In the genomic region with DNA sequence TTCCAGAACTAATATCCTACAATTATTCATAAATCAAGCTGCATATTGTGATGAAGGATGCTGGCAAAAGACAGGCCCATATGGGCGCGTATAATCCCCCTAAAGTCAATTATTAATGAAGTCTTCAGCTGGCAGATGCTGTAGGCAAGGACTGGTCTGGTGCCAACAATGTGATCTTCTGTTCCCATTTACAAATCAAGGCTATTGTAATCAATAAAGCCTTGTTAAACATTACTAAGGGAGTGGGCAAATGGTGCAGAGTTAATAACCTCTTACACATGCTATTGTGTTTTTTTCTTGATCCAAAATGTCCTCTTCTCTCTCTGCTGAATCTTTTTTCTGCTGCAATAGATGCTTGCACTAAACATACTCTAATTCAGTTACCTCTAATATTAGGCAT, we compare ENCODE assay signal across 26 cellular contexts.
DNase-seq lines count a peak whose midpoint lies in the region; ATAC-seq and TF ChIP-seq lines count a peak whose summit lies in the region.
"Had no signal": no experiment of that assay in that cellular context is flagged by ENCODE, and none has a peak within 500 bp of the region (broad histone marks: within the 10 kb centered on the region; RNA-seq: fewer than 3 reads in every experiment).

No MANE protein-coding gene starts in this region.

- H3K4me1 Mint-ChIP-seq in nephron, result peaks cover 18% of the 10 kb centered on the region
- H3K4me1 Mint-ChIP-seq: CD4-positive, alpha-beta memory T cell; stimulated activated naive CD8-positive, alpha-beta T cell treated with anti-CD3 and anti-CD28 coated beads, Interleukin-15, amount 100 ng/mL, for 72 hours had no signal

- peaks cover 3% of the 10 kb centered on the region for H3K36me3 Mint-ChIP-seq in nephron (ENCODE audit: low read depth)
- H3K36me3 Mint-ChIP-seq: CD4-positive, alpha-beta memory T cell had no signal

- peak overlapping the region; percentile 39 to 57 (median 48) for H3K27ac Mint-ChIP-seq in nephron
- H3K27ac Mint-ChIP-seq: stimulated activated naive CD8-positive, alpha-beta T cell treated with anti-CD3 and anti-CD28 coated beads, Interleukin-15, amount 100 ng/mL, for 72 hours had no signal

- peaks cover 3% of the 10 kb centered on the region for H3K27me3 Mint-ChIP-seq in nephron (ENCODE audit: low read depth)
- H3K27me3 Mint-ChIP-seq: stimulated activated naive CD8-positive, alpha-beta T cell treated with anti-CD3 and anti-CD28 coated beads, Interleukin-15, amount 100 ng/mL, for 72 hours had no signal

- ATAC-seq in GM19023 (IDR thresholded peaks at IDR 0.05; ENCODE audit: unreplicated experiment), result no peak
- no peak for ATAC-seq in HG02642 (IDR thresholded peaks at IDR 0.05; ENCODE audit: poor library complexity, unreplicated experiment)
- ATAC-seq: A549; activated T-cell treated with anti-CD3 and anti-CD28 coated beads, Interleukin-2, amount 50 U/mL, for 4 hours; left lung; psoas muscle; stimulated activated naive CD8-positive, alpha-beta T cell treated with anti-CD3 and anti-CD28 coated beads, Interleukin-15, amount 100 ng/mL, for 72 hours had no signal

- DNase-seq in D341Med (ENCODE audit: low spot score) (peak; percentile 70), NCI-H146 treated with DMSO at 0.1 percent for 48 hours (lab: John Stamatoyannopoulos, UW; ENCODE audit: unreplicated experiment) (peak; percentile 74), NCI-H82 (lab: John Stamatoyannopoulos, UW) (peak; percentile 93), cerebellum (ENCODE audit: low spot score) (no peak)
- no peak for DNase-seq in activated CD4-positive, alpha-beta T cell treated with anti-CD3 and anti-CD28 coated beads for 48 hours
- DNase-seq: activated CD4-positive, alpha-beta T cell treated with anti-CD3 and anti-CD28 coated beads, Interleukin-2, amount 50 U/mL, for 1 hour; activated naive CD4-positive, alpha-beta T cell; activated T-cell treated with anti-CD3 and anti-CD28 coated beads, Interleukin-2, amount 50 U/mL, for 4 hours; adrenal gland; AML-193; brain microvascular endothelial cell; CD4-positive, alpha-beta memory T cell; DMS53; left lung; mesendoderm; NCI-H1930; NCI-H345; psoas muscle; SHP77; stimulated activated CD8-positive, alpha-beta memory T cell treated with anti-CD3 and anti-CD28 coated beads, Interleukin-4, amount 100 ng/mL, for 48 hours; stimulated activated naive CD8-positive, alpha-beta T cell treated with anti-CD3 and anti-CD28 coated beads, Interleukin-15, amount 100 ng/mL, for 72 hours; WERI-Rb-1 had no signal

- no peak overlapping the region for H3K4me3 Mint-ChIP-seq in nephron
- H3K4me3 Mint-ChIP-seq: activated T-cell treated with anti-CD3 and anti-CD28 coated beads, Interleukin-2, amount 50 U/mL, for 4 hours; CD4-positive, alpha-beta memory T cell; stimulated activated naive CD8-positive, alpha-beta T cell treated with anti-CD3 and anti-CD28 coated beads, Interleukin-15, amount 100 ng/mL, for 72 hours had no signal

- peaks cover 8% of the 10 kb centered on the region for H3K9me3 Mint-ChIP-seq in nephron
- H3K9me3 Mint-ChIP-seq: activated T-cell treated with anti-CD3 and anti-CD28 coated beads, Interleukin-2, amount 50 U/mL, for 4 hours; CD4-positive, alpha-beta memory T cell; stimulated activated naive CD8-positive, alpha-beta T cell treated with anti-CD3 and anti-CD28 coated beads, Interleukin-15, amount 100 ng/mL, for 72 hours had no signal

- no peak for TF ChIP-seq CTCF in nephron (IDR thresholded peaks at IDR 0.05; ENCODE audit: unreplicated experiment in 3 of 3)

Comparison
In these comparisons a context has a peak if more than half of its experiments do, and no peak if none do; other contexts are left out.
1. DNase-seq: peak in D341Med (single experiment), NCI-H146 treated with DMSO at 0.1 percent for 48 hours (single experiment) and NCI-H82 (single experiment); none in cerebellum (single experiment) and activated CD4-positive, alpha-beta T cell treated with anti-CD3 and anti-CD28 coated beads for 48 hours (single experiment).